In genomic region chr4:16686195-16686594, GRCh38 we compare ENCODE assay signal across 14 cellular contexts.
DNase-seq lines count a peak whose midpoint lies in the region; ATAC-seq and TF ChIP-seq lines count a peak whose summit lies in the region.
"Had no signal": no experiment of that assay in that cellular context is flagged by ENCODE, and none has a peak within 500 bp of the region (broad histone marks: within the 10 kb centered on the region; RNA-seq: fewer than 3 reads in every experiment).

No MANE protein-coding gene starts in this region.

- DNase-seq in HFF-Myc (ENCODE audit: extremely low read depth, low read depth) (peak; percentile 62), astrocyte of the cerebellum (ENCODE audit: low read depth) (peak; percentile 64), uterus (no peak), NCI-H2107 treated with DMSO at 0.1 percent for 48 hours (lab: John Stamatoyannopoulos, UW; ENCODE audit: unreplicated experiment) (no peak), NCI-H2227 treated with DMSO at 0.1 percent for 48 hours (lab: John Stamatoyannopoulos, UW) (no peak)
- no peak for DNase-seq in stimulated activated CD4-positive, alpha-beta T cell treated with anti-CD3 and anti-CD28 coated beads, Interleukin-2, amount 100 ng/mL, for 48 hours
- DNase-seq: activated CD8-positive, alpha-beta T cell treated with anti-CD3 and anti-CD28 coated beads, Interleukin-2, amount 10 ng/mL, durations not matched to agents 7 days and 5 days; activated gamma-delta T cell; colonic mucosa; naive B cell; NCI-H1092 treated with DMSO at 0.1 percent for 48 hours; NCI-H524 treated with DMSO at 0.1 percent for 48 hours; transverse colon had no signal

- H3K4me1 ChIP-seq in gastroesophageal sphincter (peaks cover 0 to 10% (median 3%) of the 10 kb centered on the region in 3 donors), uterus (peaks cover 0 to 10% of the 10 kb centered on the region in 2 donors)
- H3K4me1 ChIP-seq: colonic mucosa, transverse colon had no signal

- in situ Hi-C loops in astrocyte of the cerebellum (cut with HindIII; ENCODE audit: low sequenced_read_pairs) = no loop called here

- no peak for TF ChIP-seq EP300 in gastroesophageal sphincter (IDR thresholded peaks at IDR 0.05)

- WGBS in gastroesophageal sphincter (ENCODE audit: low coverage in 1 of 2), 2 donors = 33 to 48% methylated on average over 2 of the region's 2 CpGs

- no peaks in the 10 kb centered on the region for H3K9me3 ChIP-seq in gastroesophageal sphincter
- no peaks in the 10 kb centered on the region for H3K9me3 ChIP-seq in uterus
- H3K9me3 ChIP-seq: colonic mucosa, transverse colon had no signal

- no peaks in the 10 kb centered on the region for H3K27me3 ChIP-seq in gastroesophageal sphincter
- no peaks in the 10 kb centered on the region for H3K27me3 ChIP-seq in uterus
- H3K27me3 ChIP-seq: colonic mucosa, transverse colon had no signal

- peak; percentile 77 for ATAC-seq in gastroesophageal sphincter
- ATAC-seq: activated CD8-positive, alpha-beta T cell treated with anti-CD3 and anti-CD28 coated beads, Interleukin-2, amount 10 ng/mL, durations not matched to agents 7 days and 5 days had no signal

- H3K36me3 ChIP-seq in gastroesophageal sphincter (no peaks in the 10 kb centered on the region), uterus (no peaks in the 10 kb centered on the region)
- H3K36me3 ChIP-seq: colonic mucosa, transverse colon had no signal

- intact Hi-C loops in uterus (cut with DNase I; ENCODE audit: low total_unique reads) = no loop called here

- H3K4me3 ChIP-seq in HFF-Myc (replicated peaks; ENCODE audit: low read depth, low read length) (no peak overlapping the region), astrocyte of the cerebellum (ENCODE audit: low read depth, low read length) (no peak overlapping the region), gastroesophageal sphincter (no peak overlapping the region), uterus (no peak overlapping the region)
- H3K4me3 ChIP-seq: colonic mucosa, transverse colon had no signal

- TF ChIP-seq POLR2A in gastroesophageal sphincter (IDR thresholded peaks at IDR 0.05) (no peak), uterus (IDR thresholded peaks at IDR 0.05) (no peak)

- TF ChIP-seq CTCF in HFF-Myc (IDR thresholded peaks at IDR 0.05; ENCODE audit: low read depth, low read length, missing control alignments) = no peak
- TF ChIP-seq CTCF in astrocyte of the cerebellum (IDR thresholded peaks at IDR 0.05; ENCODE audit: low read depth, low read length, missing control alignments) = no peak
- no peak for TF ChIP-seq CTCF in gastroesophageal sphincter (IDR thresholded peaks at IDR 0.05)
- TF ChIP-seq CTCF in uterus (IDR thresholded peaks at IDR 0.05) = no peak

- H3K27ac ChIP-seq in gastroesophageal sphincter (no peak overlapping the region), uterus (peak overlapping the region; percentile 66)
- H3K27ac ChIP-seq: colonic mucosa, transverse colon had no signal

Comparison
In these comparisons a context has a peak if more than half of its experiments do, and no peak if none do; other contexts are left out.
1. DNase-seq: peak in HFF-Myc (single experiment) and astrocyte of the cerebellum (single experiment); none in uterus (0 of 2), NCI-H2107 treated with DMSO at 0.1 percent for 48 hours (single experiment), NCI-H2227 treated with DMSO at 0.1 percent for 48 hours (single experiment) and stimulated activated CD4-positive, alpha-beta T cell treated with anti-CD3 and anti-CD28 coated beads, Interleukin-2, amount 100 ng/mL, for 48 hours (0 of 2).
2. H3K27ac ChIP-seq: peak in uterus (2 of 2); none in gastroesophageal sphincter (0 of 4).